In the genomic region with DNA sequence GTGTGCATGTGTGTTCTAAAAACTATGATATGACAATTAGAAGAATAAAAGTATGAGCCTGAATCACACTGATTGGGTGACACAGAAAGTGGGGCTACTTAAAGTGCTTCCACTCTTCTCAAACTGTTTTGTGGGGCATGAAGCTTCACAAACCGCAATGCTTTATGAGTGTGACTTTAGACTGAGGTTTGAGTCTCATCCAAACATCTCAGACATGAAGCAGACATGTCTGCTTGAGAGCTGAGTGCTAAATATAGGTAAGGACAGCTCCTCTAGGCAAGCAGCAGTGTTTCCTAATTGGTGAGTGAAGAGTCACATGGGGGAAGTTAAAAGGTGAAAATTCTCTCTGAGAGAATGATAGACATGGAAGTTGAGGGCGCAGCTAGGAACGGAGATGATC, we compare ENCODE assay signal across 17 cellular contexts.
DNase-seq lines count a peak whose midpoint lies in the region; ATAC-seq, FAIRE-seq and TF ChIP-seq lines count a peak whose summit lies in the region.
"Had no signal": no experiment of that assay in that cellular context is flagged by ENCODE, and none has a peak within 500 bp of the region (broad histone marks: within the 10 kb centered on the region; RNA-seq: fewer than 3 reads in every experiment).

No MANE protein-coding gene starts in this region.

- intact Hi-C loops in GM12878 (cut with micrococcal nuclease; ENCODE audit: unreplicated experiment) = no loop called here

- 74% methylated on average over 3 of the region's 3 CpGs for WGBS in GM12878 (ENCODE audit: insufficient coverage, insufficient replicate concordance, low lambda C conversion rate, missing lambda C conversion rate)

- no peaks in the 10 kb centered on the region for H3K36me3 ChIP-seq in GM12878 (ENCODE audit: control insufficient read depth in 2 of 2, insufficient read depth in 2 of 2, low read length in 1 of 2)
- H3K36me3 ChIP-seq: sigmoid colon had no signal

- ATAC-seq in HG03175 (IDR thresholded peaks at IDR 0.05; ENCODE audit: unreplicated experiment) (peak; percentile 59), GM12878 (peak; percentile 31; the same call in 2 of the 3 replicates)

- no peak overlapping the region for H3K4me3 ChIP-seq in GM12878
- H3K4me3 ChIP-seq: sigmoid colon had no signal

- in situ Hi-C loops in GM12878 (cut with MboI) = no loop called here

- H3K27ac ChIP-seq in GM12878 (ENCODE audit: control insufficient read depth, insufficient read depth) = no peak overlapping the region
- H3K27ac ChIP-seq: sigmoid colon had no signal

- no peak for FAIRE-seq in GM12878 (lab: Jason Lieb, UNC)
- FAIRE-seq: endometrium, TTC549 had no signal

- no TSS peak for BruUV-seq in GM12878 (replicated peaks; lab: Mats Ljungman, UMichigan)

- no peaks in the 10 kb centered on the region for H3K9me3 ChIP-seq in GM12878 (replicated peaks; ENCODE audit: control insufficient read depth, insufficient read depth, low read length)
- H3K9me3 ChIP-seq: sigmoid colon had no signal

- no peaks in the 10 kb centered on the region for H3K4me1 ChIP-seq in GM12878 (ENCODE audit: control insufficient read depth, insufficient read depth, low read length)

- RAD21 ChIA-PET in GM12878 (lab: Charles Lee; ENCODE audit: unreplicated experiment) = interaction anchor here (0.6 kb wide), 1 partner anchor 197 kb away, joined by 3 read pairs; no protein-coding TSS in a partner anchor

- no peak overlapping the region for H3K9ac ChIP-seq in GM12878 (ENCODE audit: control insufficient read depth, insufficient read depth, low read length)

- no peak for TF ChIP-seq CTCF in GM12878 (IDR thresholded peaks at IDR 0.05 in 2 of 3, conservative IDR thresholded peaks at IDR 0.05 in 1 of 3; ENCODE audit: control insufficient read depth in 2 of 3, extremely low read depth in 1 of 3, insufficient read depth in 1 of 3, low read depth in 3 of 3, low read length in 3 of 3)

- H2AFZ ChIP-seq in GM12878 (ENCODE audit: control insufficient read depth, low read depth, low read length) = no peak overlapping the region

- SMC1A ChIA-PET in GM12878 (lab: Charles Lee; ENCODE audit: uncharacterized antibody, unreplicated experiment) = interaction anchor here (1.1 kb wide), 1 partner anchor 13 kb away, joined by 3 read pairs; no protein-coding TSS in a partner anchor

- POLR2A ChIA-PET in GM12878 (lab: Charles Lee) = no interaction called here

- no peak for TF ChIP-seq RAD21 in GM12878 (IDR thresholded peaks at IDR 0.05; ENCODE audit: insufficient read depth, low read depth, low read length)

- no peaks in the 10 kb centered on the region for H3K27me3 ChIP-seq in GM12878 (replicated peaks in 1 of 2; ENCODE audit: control insufficient read depth in 2 of 2, insufficient read depth in 2 of 2, low read length in 1 of 2)
- H3K27me3 ChIP-seq: sigmoid colon had no signal

- no peak for TF ChIP-seq EP300 in GM12878 (IDR thresholded peaks at IDR 0.05; ENCODE audit: borderline replicate concordance in 1 of 2, control insufficient read depth in 1 of 2, low read depth in 2 of 2, low read length in 2 of 2)

- no peaks in the 10 kb centered on the region for H3K79me2 ChIP-seq in GM12878 (ENCODE audit: control insufficient read depth, insufficient read depth, low read length)

- H4K20me1 ChIP-seq in GM12878 (ENCODE audit: control insufficient read depth, insufficient read depth) = no peaks in the 10 kb centered on the region

- DNase-seq in GM03348 (ENCODE audit: low spot score) = peak; percentile 39
- no peak for DNase-seq in GM12878 (ENCODE audit: low read depth, low spot score)
- DNase-seq in myocyte (ENCODE audit: low read depth) = peak; percentile 81
- DNase-seq in NCI-H1694 treated with DMSO at 0.1 percent for 48 hours (lab: John Stamatoyannopoulos, UW) = no peak
- no peak for DNase-seq in GF-D8 (lab: John Stamatoyannopoulos, UW)
- DNase-seq in dermis blood vessel endothelial cell = no peak
- DNase-seq in stimulated activated CD4-positive, alpha-beta T cell treated with anti-CD3 and anti-CD28 coated beads, Interleukin-15, amount 100 ng/mL, for 24 hours = no peak
- DNase-seq: activated CD4-positive, alpha-beta memory T cell treated with anti-CD3 and anti-CD28 coated beads for 36 hours; activated gamma-delta T cell; CD4-positive, CD25-positive, alpha-beta regulatory T cell; NCI-H187; NCI-H748 treated with DMSO at 0.1 percent for 48 hours; SIG-M5; sigmoid colon had no signal

- no peak overlapping the region for H3K4me2 ChIP-seq in GM12878 (ENCODE audit: control insufficient read depth, insufficient read depth)

- no peak for TF ChIP-seq POLR2A in GM12878 (IDR thresholded peaks at IDR 0.05; ENCODE audit: low read depth, low read length)

- CTCF ChIA-PET in GM12878 (lab: Yijun Ruan, JAX) = interaction anchor here (0.6 to 0.8 kb wide), 2 partner anchors 49 to 489 kb away, joined by 3 to 5 read pairs; no protein-coding TSS in a partner anchor

TF ChIP-seq in GM12878, 131 proteins besides CTCF, POLR2A, EP300 and RAD21:
- TF ChIP-seq ZNF217 (IDR thresholded peaks at IDR 0.05) = no peak
- peak; percentile 60 for TF ChIP-seq RUNX3 (IDR thresholded peaks at IDR 0.05; ENCODE audit: low read length)

Comparison
In these comparisons a context has a peak if more than half of its experiments do, and no peak if none do; other contexts are left out.
1. DNase-seq: peak in GM03348 (single experiment) and myocyte (single experiment); none in GM12878 (single experiment), NCI-H1694 treated with DMSO at 0.1 percent for 48 hours (single experiment), GF-D8 (single experiment), dermis blood vessel endothelial cell (single experiment) and stimulated activated CD4-positive, alpha-beta T cell treated with anti-CD3 and anti-CD28 coated beads, Interleukin-15, amount 100 ng/mL, for 24 hours (single experiment).